Comparison of ENCODE assay signal across 28 cellular contexts in genomic region chr10:96701265-96701664, GRCh38. TPM values are rescaled to one million over a fixed set of nuclear protein-coding genes. Genes with fewer than 3 reads are reported as not detected.
DNase-seq lines count a peak whose midpoint lies in the region; ATAC-seq, FAIRE-seq and TF ChIP-seq lines count a peak whose summit lies in the region.
"Had no signal": no experiment of that assay in that cellular context is flagged by ENCODE, and none has a peak within 500 bp of the region (broad histone marks: within the 10 kb centered on the region; RNA-seq: fewer than 3 reads in every experiment).

No MANE protein-coding gene starts in this region.

- H3K36me3 ChIP-seq in GM12878 (ENCODE audit: control insufficient read depth in 2 of 2, insufficient read depth in 2 of 2, low read length in 1 of 2) = no peaks in the 10 kb centered on the region
- H3K36me3 ChIP-seq in gastroesophageal sphincter = no peaks in the 10 kb centered on the region
- H3K36me3 ChIP-seq: breast epithelium, Peyer's patch, stomach had no signal

- H3K9ac ChIP-seq in GM12878 (ENCODE audit: control insufficient read depth, insufficient read depth, low read length) = peak overlapping the region; percentile 75
- H3K9ac ChIP-seq: GM23248 had no signal

- H4K20me1 ChIP-seq in GM12878 (ENCODE audit: control insufficient read depth, insufficient read depth) = no peaks in the 10 kb centered on the region

- H3K27ac Mint-ChIP-seq in IgD-negative memory B cell = peak overlapping the region; percentile 94 to 99 (median 96)
- peak overlapping the region; percentile 43 for H3K27ac Mint-ChIP-seq in stimulated activated effector memory CD8-positive, alpha-beta T cell treated with anti-CD3 and anti-CD28 coated beads, Interleukin-12 subunit alpha, Interleukin-12 subunit beta, amount 100 ng/mL, for 72 hours
- H3K27ac Mint-ChIP-seq: activated CD4-positive, alpha-beta T cell treated with anti-CD3 and anti-CD28 coated beads for 36 hours; activated CD8-positive, alpha-beta T cell treated with anti-CD3 and anti-CD28 coated beads, Interleukin-2, amount 10 ng/mL, durations not matched to agents 7 days and 5 days; activated naive CD4-positive, alpha-beta T cell treated with anti-CD3 and anti-CD28 coated beads, Interleukin-2, amount 50 U/mL, for 24 hours; activated T-helper 17 cell treated with anti-CD3 and anti-CD28 coated beads, Interleukin-2, amount 50 U/mL, for 72 hours; CD8-positive, alpha-beta T cell had no signal

- peak; percentile 8 for ATAC-seq in GM12878
- ATAC-seq in stimulated activated effector memory CD8-positive, alpha-beta T cell treated with anti-CD3 and anti-CD28 coated beads, Interleukin-12 subunit alpha, Interleukin-12 subunit beta, amount 100 ng/mL, for 72 hours = no peak
- no peak for ATAC-seq in gastroesophageal sphincter
- ATAC-seq: activated CD4-positive, alpha-beta T cell treated with anti-CD3 and anti-CD28 coated beads for 36 hours; activated CD8-positive, alpha-beta T cell treated with anti-CD3 and anti-CD28 coated beads, Interleukin-2, amount 10 ng/mL, durations not matched to agents 7 days and 5 days; activated T-helper 17 cell treated with anti-CD3 and anti-CD28 coated beads, Interleukin-2, amount 50 U/mL, for 72 hours had no signal

- intact Hi-C loops in GM12878 (cut with micrococcal nuclease; ENCODE audit: unreplicated experiment) = loop anchor here (2.0 kb wide), 1 partner anchor 48 kb away; no protein-coding TSS in a partner anchor

- no peak for FAIRE-seq in GM12878 (lab: Jason Lieb, UNC)
- FAIRE-seq: small intestine, urothelium cell line had no signal

- SMC1A ChIA-PET in GM12878 (lab: Charles Lee; ENCODE audit: uncharacterized antibody, unreplicated experiment) = interaction anchor here (1.0 to 11.6 kb wide), 13 partner anchors 10 to 59 kb away, joined by 3 to 233 read pairs (median 6); no protein-coding TSS in a partner anchor

- peak; percentile 5 for DNase-seq in NCI-H2107 treated with DMSO at 0.1 percent for 48 hours (lab: John Stamatoyannopoulos, UW; ENCODE audit: unreplicated experiment)
- no peak for DNase-seq in NCI-H2107 (lab: John Stamatoyannopoulos, UW)
- DNase-seq in GM12878 (ENCODE audit: low read depth, low spot score) = no peak
- no peak for DNase-seq in stimulated activated effector memory CD8-positive, alpha-beta T cell treated with anti-CD3 and anti-CD28 coated beads, Interleukin-12 subunit alpha, Interleukin-12 subunit beta, amount 100 ng/mL, for 72 hours (ENCODE audit: low spot score in 2 of 2)
- DNase-seq in activated CD4-positive, alpha-beta T cell treated with anti-CD3 and anti-CD28 coated beads, Interleukin-2, amount 50 U/mL, for 48 hours = no peak
- DNase-seq in activated effector memory CD4-positive, alpha-beta T cell treated with anti-CD3 and anti-CD28 coated beads, Interleukin-2, amount 50 U/mL, for 16 hours = no peak
- DNase-seq: activated CD4-positive, alpha-beta T cell treated with anti-CD3 and anti-CD28 coated beads for 36 hours; activated CD8-positive, alpha-beta T cell treated with anti-CD3 and anti-CD28 coated beads, Interleukin-2, amount 10 ng/mL, durations not matched to agents 7 days and 5 days; anterior cingulate cortex; GM23248; left cardiac atrium; NCI-H1105; NCI-H2029; NCI-H226; NCI-H526 treated with DMSO at 0.1 percent for 48 hours; SHP77; small intestine; stomach had no signal

- TF ChIP-seq EP300 in GM12878 (IDR thresholded peaks at IDR 0.05; ENCODE audit: borderline replicate concordance in 1 of 2, control insufficient read depth in 1 of 2, low read depth in 2 of 2, low read length in 2 of 2) (no peak), gastroesophageal sphincter (IDR thresholded peaks at IDR 0.05) (no peak)

- H3K9me3 ChIP-seq in GM12878 (replicated peaks; ENCODE audit: control insufficient read depth, insufficient read depth, low read length) = no peaks in the 10 kb centered on the region
- no peaks in the 10 kb centered on the region for H3K9me3 ChIP-seq in gastroesophageal sphincter
- H3K9me3 ChIP-seq: breast epithelium, Peyer's patch, stomach had no signal

- no peak for TF ChIP-seq RAD21 in GM12878 (IDR thresholded peaks at IDR 0.05; ENCODE audit: insufficient read depth, low read depth, low read length)

- peaks cover 7% of the 10 kb centered on the region for H3K36me3 Mint-ChIP-seq in IgD-negative memory B cell
- H3K36me3 Mint-ChIP-seq in stimulated activated effector memory CD8-positive, alpha-beta T cell treated with anti-CD3 and anti-CD28 coated beads, Interleukin-12 subunit alpha, Interleukin-12 subunit beta, amount 100 ng/mL, for 72 hours = peaks cover 49% of the 10 kb centered on the region
- H3K36me3 Mint-ChIP-seq: activated naive CD4-positive, alpha-beta T cell treated with anti-CD3 and anti-CD28 coated beads, Interleukin-2, amount 50 U/mL, for 24 hours; CD8-positive, alpha-beta T cell had no signal

- H3K4me1 Mint-ChIP-seq in IgD-negative memory B cell = peaks cover 48 to 61% (median 59%) of the 10 kb centered on the region in 3 donors
- peaks cover 31% of the 10 kb centered on the region for H3K4me1 Mint-ChIP-seq in stimulated activated effector memory CD8-positive, alpha-beta T cell treated with anti-CD3 and anti-CD28 coated beads, Interleukin-12 subunit alpha, Interleukin-12 subunit beta, amount 100 ng/mL, for 72 hours
- H3K4me1 Mint-ChIP-seq: neural crest cell had no signal

- peaks cover 2% of the 10 kb centered on the region for H3K27me3 Mint-ChIP-seq in IgD-negative memory B cell
- H3K27me3 Mint-ChIP-seq: activated CD4-positive, alpha-beta T cell treated with anti-CD3 and anti-CD28 coated beads for 36 hours; activated naive CD4-positive, alpha-beta T cell treated with anti-CD3 and anti-CD28 coated beads, Interleukin-2, amount 50 U/mL, for 24 hours; activated T-helper 17 cell treated with anti-CD3 and anti-CD28 coated beads, Interleukin-2, amount 50 U/mL, for 72 hours had no signal

- CTCF ChIA-PET in GM12878 (lab: Yijun Ruan, JAX) = interaction anchor here (0.6 to 11.7 kb wide), 6 partner anchors 9 to 407 kb away, joined by 3 to 133 read pairs (median 4); no protein-coding TSS in a partner anchor

- no peaks in the 10 kb centered on the region for H3K9me3 Mint-ChIP-seq in IgD-negative memory B cell
- H3K9me3 Mint-ChIP-seq in stimulated activated effector memory CD8-positive, alpha-beta T cell treated with anti-CD3 and anti-CD28 coated beads, Interleukin-12 subunit alpha, Interleukin-12 subunit beta, amount 100 ng/mL, for 72 hours = no peaks in the 10 kb centered on the region
- H3K9me3 Mint-ChIP-seq: activated naive CD4-positive, alpha-beta T cell treated with anti-CD3 and anti-CD28 coated beads, Interleukin-2, amount 50 U/mL, for 24 hours; activated T-helper 17 cell treated with anti-CD3 and anti-CD28 coated beads, Interleukin-2, amount 50 U/mL, for 72 hours; CD8-positive, alpha-beta T cell; neural crest cell had no signal

- H3K4me3 Mint-ChIP-seq in IgD-negative memory B cell = peak overlapping the region; percentile 84 to 99 (median 97)
- peak overlapping the region; percentile 45 for H3K4me3 Mint-ChIP-seq in stimulated activated effector memory CD8-positive, alpha-beta T cell treated with anti-CD3 and anti-CD28 coated beads, Interleukin-12 subunit alpha, Interleukin-12 subunit beta, amount 100 ng/mL, for 72 hours
- H3K4me3 Mint-ChIP-seq: activated CD4-positive, alpha-beta T cell treated with anti-CD3 and anti-CD28 coated beads for 36 hours; activated CD8-positive, alpha-beta T cell treated with anti-CD3 and anti-CD28 coated beads, Interleukin-2, amount 10 ng/mL, durations not matched to agents 7 days and 5 days; activated naive CD4-positive, alpha-beta T cell treated with anti-CD3 and anti-CD28 coated beads, Interleukin-2, amount 50 U/mL, for 24 hours; activated T-helper 17 cell treated with anti-CD3 and anti-CD28 coated beads, Interleukin-2, amount 50 U/mL, for 72 hours; CD8-positive, alpha-beta T cell; neural crest cell had no signal

- TF ChIP-seq CTCF in GM12878 (IDR thresholded peaks at IDR 0.05 in 2 of 3, conservative IDR thresholded peaks at IDR 0.05 in 1 of 3; ENCODE audit: control insufficient read depth in 2 of 3, extremely low read depth in 1 of 3, insufficient read depth in 1 of 3, low read depth in 3 of 3, low read length in 3 of 3) (no peak), gastroesophageal sphincter (IDR thresholded peaks at IDR 0.05) (no peak)

- no peaks in the 10 kb centered on the region for H3K27me3 ChIP-seq in GM12878 (replicated peaks in 1 of 2; ENCODE audit: control insufficient read depth in 2 of 2, insufficient read depth in 2 of 2, low read length in 1 of 2)
- no peaks in the 10 kb centered on the region for H3K27me3 ChIP-seq in gastroesophageal sphincter
- H3K27me3 ChIP-seq: breast epithelium, Peyer's patch, stomach had no signal

- RAD21 ChIA-PET in GM12878 (lab: Charles Lee; ENCODE audit: unreplicated experiment) = interaction anchor here (0.8 to 11.6 kb wide), 9 partner anchors 8 to 58 kb away, joined by 3 to 176 read pairs (median 4); partner anchors contain the start of gene PIK3AP1

- 4% methylated on average over 3 of the region's 3 CpGs for WGBS in GM12878 (ENCODE audit: insufficient coverage, insufficient replicate concordance, low lambda C conversion rate, missing lambda C conversion rate)
- 42% methylated on average over 3 of the region's 3 CpGs; no CpG with 5 or more reads in 1 of the 2 donors for WGBS in gastroesophageal sphincter (ENCODE audit: low coverage in 1 of 2), 2 donors

- in situ Hi-C loops in GM12878 (cut with MboI) = no loop called here

- no peak for TF ChIP-seq POLR2A in GM12878 (IDR thresholded peaks at IDR 0.05; ENCODE audit: low read depth, low read length)
- TF ChIP-seq POLR2A in gastroesophageal sphincter (IDR thresholded peaks at IDR 0.05) = no peak

- POLR2A ChIA-PET in GM12878 (lab: Charles Lee) = interaction anchor here (0.7 to 9.2 kb wide), 7 partner anchors 9 to 428 kb away, joined by 3 to 138 read pairs (median 7); no protein-coding TSS in a partner anchor

- peak overlapping the region; percentile 86 for H3K4me2 ChIP-seq in GM12878 (ENCODE audit: control insufficient read depth, insufficient read depth)

- peak overlapping the region; percentile 82 for H3K4me3 ChIP-seq in GM12878
- H3K4me3 ChIP-seq in gastroesophageal sphincter = no peak overlapping the region
- H3K4me3 ChIP-seq: breast epithelium, GM23248, stomach had no signal

- H3K79me2 ChIP-seq in GM12878 (ENCODE audit: control insufficient read depth, insufficient read depth, low read length) = peaks cover 78% of the 10 kb centered on the region

- peak overlapping the region; percentile 85 for H3K27ac ChIP-seq in GM12878 (ENCODE audit: control insufficient read depth, insufficient read depth)
- no peak overlapping the region for H3K27ac ChIP-seq in gastroesophageal sphincter
- H3K27ac ChIP-seq: breast epithelium, GM23248 had no signal

- H3K4me1 ChIP-seq in GM12878 (ENCODE audit: control insufficient read depth, insufficient read depth, low read length) (peaks cover 44% of the 10 kb centered on the region), gastroesophageal sphincter (no peaks in the 10 kb centered on the region)
- H3K4me1 ChIP-seq: breast epithelium, stomach had no signal

- peak overlapping the region; percentile 14; the same call in 1 of the 2 replicates for H2AFZ ChIP-seq in GM12878 (ENCODE audit: control insufficient read depth, low read depth, low read length)
- H2AFZ ChIP-seq: GM23248 had no signal

- TSS peak; percentile 87 for BruUV-seq in GM12878 (replicated peaks; lab: Mats Ljungman, UMichigan)

RNA-seq across cellular contexts. Expression of gene PIK3AP1, which starts 19.0 kb away (rescaled TPM):
- polyA plus RNA-seq in IgD-negative memory B cell (174 TPM), GM12878 (2011; rRNA removed) (281 and 306 TPM in 2 replicates), GM12878 (2014; fragmentation: Illumina TruSeq; extraction: Trizol) (107 and 128 TPM in 2 replicates), GM12878 (2014; fragmentation: Nextera tagmentation; extraction: Ambion mirVana) (10 to 100 TPM; 26.2 to 37.0 TPM), GM12878 (2014; rRNA removed) (108 and 110 TPM in 2 replicates), GM12878 (2016; fragmentation: Nextera tagmentation; extraction: Ambion mirVana) (10 to 100 TPM; 92.4 to 93.7 TPM)
- 528 and 572 TPM in 2 replicates for total RNA-seq in GM12878 (2013; cell fraction: nucleolus; rRNA removed)
- total RNA-seq in GM12878 (2014; rRNA removed) (151 and 167 TPM in 2 replicates), GM12878 (2014; rRNA removed; fragmentation: Illumina TruSeq; extraction: Trizol) (143 and 148 TPM in 2 replicates), GM12878 (2021) (137 and 142 TPM in 2 replicates), gastroesophageal sphincter (10 to 100 TPM in 1 of 4 donors, 1 to 10 TPM in 3; 3.1 to 15.5 (median 5.5) TPM)
- 51.5 TPM for polyA plus RNA-seq in GM12878 (2011; ENCODE audit: low read depth)
- polyA plus RNA-seq in GM12878 (2011; cell fraction: cytosol; rRNA removed) = 333 and 336 TPM in 2 replicates
- 200 and 264 TPM in 2 replicates for polyA plus RNA-seq in GM12878 (2011; cell fraction: nucleus; rRNA removed)
- polyA plus RNA-seq in GM12878 (2012) = 66.8 and 75.2 TPM in 2 replicates
- 802 and 813 TPM in 2 replicates for polyA minus RNA-seq in GM12878 (2011; rRNA and poly(A)+ RNA removed)
- 162 and 192 TPM in 2 replicates for polyA minus RNA-seq in GM12878 (2011; cell fraction: cytosol; rRNA and poly(A)+ RNA removed)
- 171 and 266 TPM in 2 replicates for polyA minus RNA-seq in GM12878 (2011; cell fraction: nucleus; rRNA and poly(A)+ RNA removed)
- total RNA-seq: GM23248, lung microvascular endothelial cell had no signal
- polyA plus RNA-seq: GM23248 had no signal

Comparison
In these comparisons a context has a peak if more than half of its experiments do, and no peak if none do; other contexts are left out.
1. RNA of gene PIK3AP1, which starts 19.0 kb away (total RNA-seq): 137 to 572 TPM in GM12878; 3.1 to 15.5 TPM in gastroesophageal sphincter; every median in the first group is over 4 times any median in the second.